19 cellular contexts compared by ENCODE assay signal in genomic region chr6:90220273-90220672, GRCh38.
A peak's percentile ranks its signal among the peaks of the same experiment; 100 is the strongest.
DNase-seq lines count a peak whose midpoint lies in the region; ATAC-seq and TF ChIP-seq lines count a peak whose summit lies in the region.
"Had no signal": no experiment of that assay in that cellular context is flagged by ENCODE, and none has a peak within 500 bp of the region (broad histone marks: within the 10 kb centered on the region; RNA-seq: fewer than 3 reads in every experiment).

No MANE protein-coding gene starts in this region.

- no peak overlapping the region for H3K27ac Mint-ChIP-seq in activated CD8-positive, alpha-beta T cell treated with anti-CD3 and anti-CD28 coated beads, Interleukin-2, amount 10 ng/mL, durations not matched to agents 7 days and 5 days
- H3K27ac Mint-ChIP-seq: activated CD8-positive, alpha-beta T cell treated with anti-CD3 and anti-CD28 coated beads for 36 hours; activated naive CD8-positive, alpha-beta T cell treated with anti-CD3 and anti-CD28 coated beads, Interleukin-2, amount 10 ng/mL, durations not matched to agents 7 days and 5 days had no signal

- H2BK15ac ChIP-seq in IMR-90 (ENCODE audit: low read depth, low read length) (no peak overlapping the region; the same call in 2 of the 3 replicates), mesenchymal stem cell (ENCODE audit: low read depth, poor library complexity, severe bottlenecking) (no peak overlapping the region)

- H4K91ac ChIP-seq in IMR-90 (ENCODE audit: insufficient read depth, low read depth, low read length), result no peak overlapping the region
- no peak overlapping the region for H4K91ac ChIP-seq in mesenchymal stem cell (ENCODE audit: low read length)

- intact Hi-C loops in IMR-90 (cut with micrococcal nuclease), result no loop called here
- intact Hi-C loops in thyroid gland (cut with DNase I), result no loop called here

- peaks cover 18% of the 10 kb centered on the region for H3K4me1 Mint-ChIP-seq in activated CD8-positive, alpha-beta T cell treated with anti-CD3 and anti-CD28 coated beads, Interleukin-2, amount 10 ng/mL, durations not matched to agents 7 days and 5 days (ENCODE audit: low read depth)

- H3K9ac ChIP-seq in IMR-90 (ENCODE audit: low read depth, low read length), result no peak overlapping the region
- H3K9ac ChIP-seq in mesenchymal stem cell (ENCODE audit: low read length), result peak overlapping the region; percentile 95

- no peaks in the 10 kb centered on the region for H3K79me1 ChIP-seq in IMR-90 (ENCODE audit: low read depth in 1 of 2, low read length in 2 of 2)
- H3K79me1 ChIP-seq in mesenchymal stem cell (replicated peaks; ENCODE audit: low read length, poor library complexity, severe bottlenecking), result no peaks in the 10 kb centered on the region

- H3K14ac ChIP-seq in IMR-90 (replicated peaks; ENCODE audit: low read depth, low read length) (no peak overlapping the region), mesenchymal stem cell (ENCODE audit: low read length in 2 of 2) (no peak overlapping the region)

- TF ChIP-seq RAD21 in IMR-90 (IDR thresholded peaks at IDR 0.05; ENCODE audit: low read length), result no peak

- no peaks in the 10 kb centered on the region for H3K79me2 ChIP-seq in osteoblast (ENCODE audit: insufficient read depth, low read length)

- BruUV-seq in IMR-90 (replicated peaks; lab: Mats Ljungman, UMichigan), result no TSS peak

- H2BK120ac ChIP-seq in IMR-90 (ENCODE audit: low read depth, low read length) (no peak overlapping the region), mesenchymal stem cell (ENCODE audit: low read depth, low read length) (no peak overlapping the region)

- no peak for TF ChIP-seq CTCF in IMR-90 (conservative IDR thresholded peaks at IDR 0.05; ENCODE audit: low read depth, low read length)
- TF ChIP-seq CTCF in thyroid gland (IDR thresholded peaks at IDR 0.05), result no peak
- TF ChIP-seq CTCF in osteoblast (IDR thresholded peaks at IDR 0.05; ENCODE audit: extremely low read depth, low read depth, low read length), result no peak

- H3K27ac ChIP-seq in IMR-90 (ENCODE audit: insufficient read depth, low read length) (no peak overlapping the region), SJCRH30 (peak overlapping the region; percentile 93), mesenchymal stem cell (ENCODE audit: low read length, poor library complexity, severe bottlenecking) (no peak overlapping the region), thyroid gland (peak overlapping the region; percentile 86 to 95 (median 89)), osteoblast (ENCODE audit: low read depth, low read length) (no peak overlapping the region)

- H3K27me3 ChIP-seq in IMR-90 (ENCODE audit: control insufficient read depth, insufficient read depth, low read length) (no peaks in the 10 kb centered on the region), SJCRH30 (no peaks in the 10 kb centered on the region), mesenchymal stem cell (ENCODE audit: control insufficient read depth in 1 of 2, insufficient read depth in 1 of 2, low read length in 2 of 2) (no peaks in the 10 kb centered on the region), thyroid gland (no peaks in the 10 kb centered on the region), osteoblast (ENCODE audit: insufficient read depth, low read length) (no peaks in the 10 kb centered on the region)
- H3K27me3 ChIP-seq: breast epithelium had no signal

- H2BK5ac ChIP-seq in IMR-90 (ENCODE audit: low read depth, low read length, poor library complexity, severe bottlenecking) (no peak overlapping the region), mesenchymal stem cell (ENCODE audit: low read depth, low read length, poor library complexity, severe bottlenecking) (no peak overlapping the region)

- H2BK20ac ChIP-seq in IMR-90 (ENCODE audit: low read depth, low read length), result peak overlapping the region; percentile 20; the same call in 1 of the 2 replicates

- no peak overlapping the region for H3K56ac ChIP-seq in IMR-90 (ENCODE audit: extremely low read depth, insufficient read depth, low read length)

- H2AK5ac ChIP-seq in IMR-90 (ENCODE audit: low read depth, low read length), result no peak overlapping the region
- no peak overlapping the region for H2AK5ac ChIP-seq in mesenchymal stem cell (ENCODE audit: low read length, severe bottlenecking)

- H2AK9ac ChIP-seq in IMR-90 (replicated peaks; ENCODE audit: low read depth, low read length, poor library complexity), result no peak overlapping the region

- no peak overlapping the region for H4K8ac ChIP-seq in IMR-90 (ENCODE audit: low read depth in 2 of 2, low read length in 2 of 2)
- H4K8ac ChIP-seq in mesenchymal stem cell (ENCODE audit: low read length), result no peak overlapping the region

- H4K20me1 ChIP-seq in IMR-90 (ENCODE audit: insufficient read depth, low read length), result peaks cover 4% of the 10 kb centered on the region
- H4K20me1 ChIP-seq in osteoblast (ENCODE audit: insufficient read depth, low read length), result no peaks in the 10 kb centered on the region

- H3K4ac ChIP-seq in IMR-90 (ENCODE audit: low read depth, low read length) (peak overlapping the region; percentile 59; the same call in 1 of the 2 replicates), mesenchymal stem cell (ENCODE audit: low read depth in 1 of 2, low read length in 2 of 2) (no peak overlapping the region)

- peaks cover 19% of the 10 kb centered on the region for H3K4me1 ChIP-seq in IMR-90 (ENCODE audit: control insufficient read depth, insufficient read depth, low read length)
- peaks cover 36% of the 10 kb centered on the region for H3K4me1 ChIP-seq in SJCRH30
- peaks cover 12% of the 10 kb centered on the region for H3K4me1 ChIP-seq in mesenchymal stem cell (ENCODE audit: control insufficient read depth, insufficient read depth, low read depth, low read length)
- H3K4me1 ChIP-seq in thyroid gland, result peaks cover 21 to 34% of the 10 kb centered on the region in 2 donors
- H3K4me1 ChIP-seq in osteoblast (ENCODE audit: insufficient read depth, low read length), result peaks cover 42% of the 10 kb centered on the region

- H3K4me3 ChIP-seq in IMR-90 (ENCODE audit: insufficient read depth, low read depth, low read length) (no peak overlapping the region), SJCRH30 (peak overlapping the region; percentile 58), mesenchymal stem cell (ENCODE audit: insufficient read depth in 1 of 2, low read depth in 1 of 2, low read length in 2 of 2) (no peak overlapping the region), thyroid gland (replicated peaks in 1 of 3) (no peak overlapping the region), osteoblast (ENCODE audit: insufficient read depth, low read length) (no peak overlapping the region)
- H3K4me3 ChIP-seq: breast epithelium, GM12878 had no signal

- H2BK12ac ChIP-seq in mesenchymal stem cell (ENCODE audit: low read length in 2 of 2), result no peak overlapping the region

- WGBS in IMR-90 (ENCODE audit: extremely low coverage in 2 of 2, insufficient read length in 1 of 2), 2 experiments, result no CpG with 5 or more reads among the region's 1 CpG
- WGBS in mesenchymal stem cell, result no CpG with 5 or more reads among the region's 1 CpG
- WGBS in thyroid gland, 2 donors, result 53% methylated on average over 1 of the region's 1 CpG

- no peak for TF ChIP-seq POLR2A in IMR-90 (IDR thresholded peaks at IDR 0.05; ENCODE audit: low read depth, low read length)
- no peak for TF ChIP-seq POLR2A in thyroid gland (IDR thresholded peaks at IDR 0.05)

- H3K4me3 Mint-ChIP-seq in activated CD8-positive, alpha-beta T cell treated with anti-CD3 and anti-CD28 coated beads, Interleukin-2, amount 10 ng/mL, durations not matched to agents 7 days and 5 days, result no peak overlapping the region
- H3K4me3 Mint-ChIP-seq: activated CD8-positive, alpha-beta T cell treated with anti-CD3 and anti-CD28 coated beads for 36 hours had no signal

- no peak for ATAC-seq in IMR-90 (ENCODE audit: low read depth)
- ATAC-seq in activated CD8-positive, alpha-beta T cell treated with anti-CD3 and anti-CD28 coated beads, Interleukin-2, amount 10 ng/mL, durations not matched to agents 7 days and 5 days, result no peak
- ATAC-seq: activated CD8-positive, alpha-beta T cell treated with anti-CD3 and anti-CD28 coated beads for 36 hours; esophagus mucosa; GM12878 had no signal

- H3K9me3 Mint-ChIP-seq in activated CD8-positive, alpha-beta T cell treated with anti-CD3 and anti-CD28 coated beads, Interleukin-2, amount 10 ng/mL, durations not matched to agents 7 days and 5 days (ENCODE audit: insufficient read depth), result peaks cover 13% of the 10 kb centered on the region

- no peak overlapping the region for H3K4me2 ChIP-seq in IMR-90 (ENCODE audit: low read depth, low read length)
- H3K4me2 ChIP-seq in mesenchymal stem cell (ENCODE audit: low read length, poor library complexity, severe bottlenecking), result no peak overlapping the region
- H3K4me2 ChIP-seq in osteoblast (ENCODE audit: insufficient read depth, low read length), result no peak overlapping the region

- DNase-seq in IMR-90 (no peak), SJCRH30 (no peak), mesenchymal stem cell (no peak), thyroid gland (peak; percentile 25 to 31), osteoblast (ENCODE audit: insufficient read length, low spot score, missing footprints) (no peak), G401 (ENCODE audit: low spot score) (no peak)
- no peak for DNase-seq in activated CD8-positive, alpha-beta T cell treated with anti-CD3 and anti-CD28 coated beads, Interleukin-2, amount 10 ng/mL, durations not matched to agents 7 days and 5 days
- DNase-seq: activated naive CD8-positive, alpha-beta T cell treated with anti-CD3 and anti-CD28 coated beads, Interleukin-2, amount 10 ng/mL, durations not matched to agents 7 days and 5 days; GF-D8; NCI-H146; NCI-H226; NK-92 treated with Interleukin-12 subunit alpha and Interleukin-12 subunit beta, amount 100 ng/mL, for 24 hours; small intestine; stimulated activated CD4-positive, alpha-beta T cell treated with anti-CD3 and anti-CD28 coated beads, Interleukin-4, amount 100 ng/mL, for 4 hours; T-helper 2 cell had no signal

- dilution Hi-C loops in IMR-90 (cut with HindIII; ENCODE audit: low sequenced_read_pairs, unreplicated experiment), result no loop called here

- H4K5ac ChIP-seq in IMR-90 (ENCODE audit: low read depth, low read length), result no peak overlapping the region

- POLR2A ChIA-PET in IMR-90 (lab: Charles Lee; ENCODE audit: unreplicated experiment), result no interaction called here
- POLR2A ChIA-PET in activated CD8-positive, alpha-beta T cell treated with anti-CD3 and anti-CD28 coated beads, Interleukin-2, amount 10 ng/mL, durations not matched to agents 7 days and 5 days (lab: Charles Lee), result interaction anchor here (0.6 to 1.2 kb wide), 5 partner anchors 9 to 243 kb away, joined by 3 to 4 read pairs (median 3); no protein-coding TSS in a partner anchor

- H3K9me3 ChIP-seq in IMR-90 (ENCODE audit: control insufficient read depth, insufficient read depth, low read length) (peaks cover 4% of the 10 kb centered on the region; the same call in 1 of the 2 replicates), SJCRH30 (replicated peaks) (no peaks in the 10 kb centered on the region), mesenchymal stem cell (ENCODE audit: control insufficient read depth, low read length) (peaks cover 6% of the 10 kb centered on the region), thyroid gland (no peaks in the 10 kb centered on the region), osteoblast (ENCODE audit: low read depth, low read length) (no peaks in the 10 kb centered on the region)

- no peaks in the 10 kb centered on the region for H3K27me3 Mint-ChIP-seq in activated CD8-positive, alpha-beta T cell treated with anti-CD3 and anti-CD28 coated beads, Interleukin-2, amount 10 ng/mL, durations not matched to agents 7 days and 5 days (ENCODE audit: low read depth)
- H3K27me3 Mint-ChIP-seq: activated CD8-positive, alpha-beta T cell treated with anti-CD3 and anti-CD28 coated beads for 36 hours; activated naive CD8-positive, alpha-beta T cell treated with anti-CD3 and anti-CD28 coated beads, Interleukin-2, amount 10 ng/mL, durations not matched to agents 7 days and 5 days had no signal

- H3K9me1 ChIP-seq in IMR-90 (ENCODE audit: insufficient read depth, low read length), result peaks cover 7% of the 10 kb centered on the region

- H3K23ac ChIP-seq in IMR-90 (ENCODE audit: low read depth, low read length) (no peak overlapping the region), mesenchymal stem cell (ENCODE audit: low read length in 2 of 2) (no peak overlapping the region)

- CTCF ChIA-PET in IMR-90 (lab: Yijun Ruan, JAX), result no interaction called here
- CTCF ChIA-PET in activated CD8-positive, alpha-beta T cell treated with anti-CD3 and anti-CD28 coated beads, Interleukin-2, amount 10 ng/mL, durations not matched to agents 7 days and 5 days (lab: Charles Lee), result interaction anchor here (0.8 to 2.6 kb wide), 13 partner anchors 9 to 280 kb away, joined by 3 to 10 read pairs (median 4); no protein-coding TSS in a partner anchor

- H2AFZ ChIP-seq in IMR-90 (replicated peaks; ENCODE audit: low read length, poor library complexity) (no peak overlapping the region), mesenchymal stem cell (ENCODE audit: low read depth, low read length) (no peak overlapping the region), osteoblast (ENCODE audit: low read length) (no peak overlapping the region)

- H3K18ac ChIP-seq in IMR-90 (ENCODE audit: low read depth, low read length) (no peak overlapping the region), mesenchymal stem cell (ENCODE audit: low read depth in 1 of 2, low read length in 2 of 2) (no peak overlapping the region)

- peaks cover 38% of the 10 kb centered on the region for H3K36me3 Mint-ChIP-seq in activated CD8-positive, alpha-beta T cell treated with anti-CD3 and anti-CD28 coated beads, Interleukin-2, amount 10 ng/mL, durations not matched to agents 7 days and 5 days (ENCODE audit: low read depth)

- in situ Hi-C loops in IMR-90 (cut with MboI; ENCODE audit: low sequenced_read_pairs), result no loop called here
- in situ Hi-C loops in G401 (cut with HindIII; ENCODE audit: low sequenced_read_pairs), result no loop called here

- H3K36me3 ChIP-seq in IMR-90 (ENCODE audit: control insufficient read depth, insufficient read depth, low read length) (no peaks in the 10 kb centered on the region), SJCRH30 (no peaks in the 10 kb centered on the region), mesenchymal stem cell (ENCODE audit: control insufficient read depth in 1 of 2, insufficient read depth in 2 of 2, low read depth in 1 of 2, low read length in 2 of 2) (no peaks in the 10 kb centered on the region), thyroid gland (no peaks in the 10 kb centered on the region), osteoblast (ENCODE audit: insufficient read depth, low read length) (no peaks in the 10 kb centered on the region)
- H3K36me3 ChIP-seq: breast epithelium had no signal

Comparison
In these comparisons a context has a peak if more than half of its experiments do, and no peak if none do; other contexts are left out.
1. DNase-seq: peak in thyroid gland (2 of 2); none in IMR-90 (single experiment), SJCRH30 (0 of 2), mesenchymal stem cell (single experiment), osteoblast (single experiment), activated CD8-positive, alpha-beta T cell treated with anti-CD3 and anti-CD28 coated beads, Interleukin-2, amount 10 ng/mL, durations not matched to agents 7 days and 5 days (single experiment) and G401 (single experiment).
2. H3K27ac ChIP-seq: peak in SJCRH30 (single experiment) and thyroid gland (3 of 3); none in IMR-90 (single experiment), mesenchymal stem cell (single experiment) and osteoblast (single experiment).